ENCODE assay signal across 9 cellular contexts in genomic region chr7:117791877-117792780, GRCh38.
A peak's percentile ranks its signal among the peaks of the same experiment; 100 is the strongest.
DNase-seq lines count a peak whose midpoint lies in the region; ATAC-seq and TF ChIP-seq lines count a peak whose summit lies in the region.
"Had no signal": no experiment of that assay in that cellular context is flagged by ENCODE, and none has a peak within 500 bp of the region (broad histone marks: within the 10 kb centered on the region; RNA-seq: fewer than 3 reads in every experiment).

No MANE protein-coding gene starts in this region.

- POLR2A ChIA-PET in RWPE1 (lab: Yijun Ruan, JAX; ENCODE audit: low non-redundant PET) = interaction anchor here (0.6 kb wide), 1 partner anchor 69 kb away, joined by 3 read pairs; no protein-coding TSS in a partner anchor

- ATAC-seq in GM19324 (IDR thresholded peaks at IDR 0.05; ENCODE audit: low FRiP score, unreplicated experiment) = peak; percentile 66
- peak; percentile 70 for ATAC-seq in HG03039 (IDR thresholded peaks at IDR 0.05; ENCODE audit: unreplicated experiment)

- peak overlapping the region; percentile 2 for H3K27ac ChIP-seq in temporal lobe (ENCODE audit: low read depth, low read length)
- H3K27ac ChIP-seq in RWPE1 = no peak overlapping the region
- H3K27ac ChIP-seq: KMS-11 had no signal

- DNase-seq in SKM-1 treated with dmso at 0.1 percent for 144 hours (lab: John Stamatoyannopoulos, UW; ENCODE audit: unreplicated experiment) (peak; percentile 96), RWPE1 (ENCODE audit: low spot score) (no peak), islet precursor cell (no peak), HCEC 1CT (no peak)
- DNase-seq: stimulated activated CD4-positive, alpha-beta T cell treated with anti-CD3 and anti-CD28 coated beads, Interleukin-12 subunit alpha, Interleukin-12 subunit beta, amount 100 ng/mL, for 4 hours had no signal

- no peak for TF ChIP-seq CTCF in RWPE1 (conservative IDR thresholded peaks at IDR 0.05; ENCODE audit: low read depth)

- CTCF ChIA-PET in RWPE1 (lab: Yijun Ruan, JAX) = no interaction called here
